8 cellular contexts compared by ENCODE assay signal in the genomic region with DNA sequence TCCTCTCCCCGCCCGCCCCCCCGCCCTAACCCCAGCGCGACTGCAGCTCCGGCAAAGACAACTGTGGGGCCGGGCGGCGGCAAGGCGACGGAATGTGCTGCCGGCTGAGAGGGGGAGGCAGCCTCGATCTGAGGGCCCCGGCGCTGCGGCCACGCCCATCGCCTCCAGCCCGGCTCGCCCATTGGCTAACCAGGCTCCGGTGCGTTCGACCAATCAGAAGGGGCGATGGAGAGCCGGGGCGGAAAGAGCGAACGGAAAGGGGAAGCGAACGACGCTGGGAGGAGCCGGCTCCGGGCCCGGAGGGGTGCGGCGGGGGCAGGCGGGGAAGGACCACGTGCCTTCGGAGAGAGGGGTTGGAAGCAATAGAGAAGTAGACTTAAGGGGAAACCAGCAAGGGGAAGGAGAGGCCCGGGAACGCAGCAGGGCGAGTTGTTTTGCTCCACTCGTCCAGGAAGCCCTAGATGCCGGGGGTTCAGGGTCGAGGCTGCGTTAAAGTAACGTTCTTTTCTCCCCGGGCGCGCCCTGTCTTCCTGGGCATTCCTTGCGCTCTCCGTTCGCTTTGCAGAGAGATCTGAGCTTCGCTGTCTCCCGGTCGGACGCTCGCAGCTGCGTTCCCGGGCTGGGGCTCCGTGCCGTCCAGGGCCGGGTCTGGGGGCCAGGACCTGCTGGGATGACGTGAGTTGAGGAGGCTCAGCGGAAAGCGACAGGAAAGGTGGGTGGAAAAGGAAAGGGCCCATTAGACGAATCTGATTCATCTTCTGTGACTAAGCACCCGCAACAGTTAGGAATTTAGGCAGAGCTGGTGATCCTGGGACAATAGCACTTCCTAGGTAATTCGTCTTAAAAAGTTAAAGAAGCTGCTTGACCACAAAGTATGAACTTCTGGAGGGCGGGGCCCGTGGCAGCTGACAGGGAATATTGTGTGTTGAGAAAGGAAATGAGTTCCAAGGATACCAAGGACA. TPM values are rescaled to one million over a fixed set of nuclear protein-coding genes. Genes with fewer than 3 reads are reported as not detected.
DNase-seq lines count a peak whose midpoint lies in the region; ATAC-seq, FAIRE-seq and TF ChIP-seq lines count a peak whose summit lies in the region.

Gene KPNA4 (minus strand): TSS at position 130 of the 962 bp plus-strand sequence. CDS start 289 bp downstream, outside the sequence.

- dilution Hi-C loops in mammary epithelial cell (cut with HindIII; ENCODE audit: low sequenced_read_pairs), result no loop called here

- ATAC-seq in GM18873 (IDR thresholded peaks at IDR 0.05; ENCODE audit: low FRiP score, unreplicated experiment), result peak; percentile 93
- peak; percentile 90 for ATAC-seq in HG03139 (IDR thresholded peaks at IDR 0.05; ENCODE audit: unreplicated experiment)

- H3K4me3 ChIP-seq in WERI-Rb-1 (ENCODE audit: low read depth, low read length), result peak within 1 kb of the TSS; percentile 84
- peak within 1 kb of the TSS; percentile 72 to 91 (median 85) for H3K4me3 ChIP-seq in mammary epithelial cell (replicated peaks in 1 of 3; ENCODE audit: insufficient read depth in 1 of 3, low read depth in 2 of 3, low read length in 3 of 3)
- H3K4me3 ChIP-seq in iPS-20b (ENCODE audit: low read length), result peak within 1 kb of the TSS; percentile 97
- H3K4me3 ChIP-seq in small intestine (ENCODE audit: low read depth in 1 of 2, low read length in 2 of 2), result peak within 1 kb of the TSS; percentile 69 to 77

- no peak for FAIRE-seq in small intestine (lab: Jason Lieb, UNC)

- 0% methylated on average over 4 of the region's 71 CpGs for WGBS in mammary epithelial cell (ENCODE audit: low coverage, missing lambda C conversion rate)
- 0 to 1% (median 0%) methylated on average over 59 to 71 of the region's 71 CpGs for WGBS in small intestine, 3 donors

- H3K27me3 ChIP-seq in WERI-Rb-1 (ENCODE audit: insufficient read depth, low read depth, severe bottlenecking) (no peaks in the 10 kb centered on the region), mammary epithelial cell (ENCODE audit: insufficient read depth, low read length) (no peaks in the 10 kb centered on the region), iPS-20b (ENCODE audit: insufficient read depth, low read length) (no peaks in the 10 kb centered on the region), small intestine (ENCODE audit: control insufficient read depth in 2 of 2, insufficient read depth in 2 of 2, low read length in 2 of 2) (no peaks in the 10 kb centered on the region)

- H3K27ac ChIP-seq in WERI-Rb-1 (peak within 1 kb of the TSS; percentile 91), mammary epithelial cell (ENCODE audit: insufficient read depth, low read depth, low read length) (peak within 1 kb of the TSS; percentile 97), iPS-20b (ENCODE audit: low read length) (peak within 1 kb of the TSS; percentile 41), small intestine (ENCODE audit: low read depth in 1 of 2, low read length in 1 of 2) (peak within 1 kb of the TSS; percentile 88 to 93)

- no TSS peak for BruUV-seq in mammary epithelial cell (replicated peaks; lab: Mats Ljungman, UMichigan)

- TF ChIP-seq CTCF in WERI-Rb-1 (IDR thresholded peaks at IDR 0.05; ENCODE audit: low read depth, low read length) (no peak), mammary epithelial cell (conservative IDR thresholded peaks at IDR 0.05 in 1 of 2, IDR thresholded peaks at IDR 0.05 in 1 of 2; ENCODE audit: extremely low read depth in 1 of 2, insufficient read depth in 1 of 2, low read depth in 1 of 2, low read length in 2 of 2) (no peak)

- CTCF ChIA-PET in mammary epithelial cell (lab: Charles Lee; ENCODE audit: low non-redundant PET), result no interaction called here

- DNase-seq in ACHN (peak; percentile 94), NCI-H2227 (lab: John Stamatoyannopoulos, UW; ENCODE audit: unreplicated experiment) (peak; percentile 97), WERI-Rb-1 (peak; percentile 98), mammary epithelial cell (peak; percentile 97), small intestine (peak; percentile 98)

- peak within 1 kb of the TSS; percentile 84 for H2AFZ ChIP-seq in mammary epithelial cell (ENCODE audit: low read depth, low read length)

- peaks cover 68% of the 10 kb centered on the region for H3K79me2 ChIP-seq in mammary epithelial cell (ENCODE audit: insufficient read depth, low read length)

- H3K36me3 ChIP-seq in WERI-Rb-1, result peaks cover 16% of the 10 kb centered on the region
- peaks cover 5% of the 10 kb centered on the region for H3K36me3 ChIP-seq in mammary epithelial cell (ENCODE audit: insufficient read depth, low read length)
- peaks cover 15% of the 10 kb centered on the region; the same call in 1 of the 2 replicates for H3K36me3 ChIP-seq in iPS-20b (ENCODE audit: insufficient read depth, low read depth, low read length)
- no peaks in the 10 kb centered on the region for H3K36me3 ChIP-seq in small intestine (ENCODE audit: control insufficient read depth in 2 of 2, insufficient read depth in 2 of 2, low read length in 2 of 2)

- H3K4me1 ChIP-seq in mammary epithelial cell (ENCODE audit: insufficient read depth, low read length), result peaks cover 7% of the 10 kb centered on the region
- peaks cover 12% of the 10 kb centered on the region; the same call in 1 of the 2 replicates for H3K4me1 ChIP-seq in iPS-20b (ENCODE audit: insufficient read depth, low read length)
- H3K4me1 ChIP-seq in small intestine (ENCODE audit: control insufficient read depth in 2 of 2, insufficient read depth in 1 of 2, low read depth in 1 of 2, low read length in 1 of 2), result peaks cover 0 to 4% of the 10 kb centered on the region in 2 donors

- peak within 1 kb of the TSS; percentile 95 for H3K4me2 ChIP-seq in mammary epithelial cell (ENCODE audit: insufficient read depth, low read depth, low read length)

- intact Hi-C loops in mammary epithelial cell (cut with micrococcal nuclease), result loop anchor here (1.0 to 10.0 kb wide), 6 partner anchors 47 to 852 kb away; partner anchors contain the start of genes ARL14 and NMD3

- peak within 1 kb of the TSS; percentile 91 for H3K9ac ChIP-seq in mammary epithelial cell (ENCODE audit: insufficient read depth, low read length)
- H3K9ac ChIP-seq in iPS-20b (ENCODE audit: low read depth, low read length), result peak within 1 kb of the TSS; percentile 94

- in situ Hi-C loops in ACHN (cut with HindIII; ENCODE audit: low pct_ligation_motif_present, low pct_unique_long_range_greater_than_20kb, low sequenced_read_pairs), result no loop called here
- in situ Hi-C loops in mammary epithelial cell (cut with MboI; ENCODE audit: low sequenced_read_pairs in 2 of 2), result loop anchor here in 1 of 2 donors (5.0 to 10.0 kb wide), 2 partner anchors 192 to 849 kb away; partner anchors contain the start of gene PPM1L

- H4K20me1 ChIP-seq in mammary epithelial cell (ENCODE audit: insufficient read depth, low read length), result peaks cover 3% of the 10 kb centered on the region

- H3K9me3 ChIP-seq in WERI-Rb-1 (ENCODE audit: severe bottlenecking), result no peaks in the 10 kb centered on the region
- no peaks in the 10 kb centered on the region for H3K9me3 ChIP-seq in mammary epithelial cell (replicated peaks; ENCODE audit: insufficient read depth, low read length)
- H3K9me3 ChIP-seq in iPS-20b (ENCODE audit: insufficient read depth, low read depth, low read length), result no peaks in the 10 kb centered on the region
- no peaks in the 10 kb centered on the region for H3K9me3 ChIP-seq in small intestine (ENCODE audit: control insufficient read depth, low read depth)

RNA-seq across cellular contexts. Expression of gene KPNA4, which starts in this region (rescaled TPM):
- 100 to 1,000 TPM in 1 of 2 donors, 10 to 100 TPM in 1; 54.0 to 104 TPM for total RNA-seq in mammary epithelial cell
- polyA plus RNA-seq in mammary epithelial cell (22.2 TPM), small intestine (10 to 100 TPM; 12.7 to 13.2 (median 13.0) TPM)
- 40.3 TPM for polyA minus RNA-seq in mammary epithelial cell

Comparison
In these comparisons a context has a peak if more than half of its experiments do, and no peak if none do; other contexts are left out.
1. Peak in every context shown above with its lines: DNase-seq, ATAC-seq, H3K4me3 ChIP-seq and H3K27ac ChIP-seq.
2. H3K27ac ChIP-seq: peak in every context shown above with its lines; median percentile 97 in mammary epithelial cell; 91 in WERI-Rb-1; 90 in small intestine; 41 in iPS-20b.